8 cellular contexts compared by ENCODE assay signal in the genomic region with DNA sequence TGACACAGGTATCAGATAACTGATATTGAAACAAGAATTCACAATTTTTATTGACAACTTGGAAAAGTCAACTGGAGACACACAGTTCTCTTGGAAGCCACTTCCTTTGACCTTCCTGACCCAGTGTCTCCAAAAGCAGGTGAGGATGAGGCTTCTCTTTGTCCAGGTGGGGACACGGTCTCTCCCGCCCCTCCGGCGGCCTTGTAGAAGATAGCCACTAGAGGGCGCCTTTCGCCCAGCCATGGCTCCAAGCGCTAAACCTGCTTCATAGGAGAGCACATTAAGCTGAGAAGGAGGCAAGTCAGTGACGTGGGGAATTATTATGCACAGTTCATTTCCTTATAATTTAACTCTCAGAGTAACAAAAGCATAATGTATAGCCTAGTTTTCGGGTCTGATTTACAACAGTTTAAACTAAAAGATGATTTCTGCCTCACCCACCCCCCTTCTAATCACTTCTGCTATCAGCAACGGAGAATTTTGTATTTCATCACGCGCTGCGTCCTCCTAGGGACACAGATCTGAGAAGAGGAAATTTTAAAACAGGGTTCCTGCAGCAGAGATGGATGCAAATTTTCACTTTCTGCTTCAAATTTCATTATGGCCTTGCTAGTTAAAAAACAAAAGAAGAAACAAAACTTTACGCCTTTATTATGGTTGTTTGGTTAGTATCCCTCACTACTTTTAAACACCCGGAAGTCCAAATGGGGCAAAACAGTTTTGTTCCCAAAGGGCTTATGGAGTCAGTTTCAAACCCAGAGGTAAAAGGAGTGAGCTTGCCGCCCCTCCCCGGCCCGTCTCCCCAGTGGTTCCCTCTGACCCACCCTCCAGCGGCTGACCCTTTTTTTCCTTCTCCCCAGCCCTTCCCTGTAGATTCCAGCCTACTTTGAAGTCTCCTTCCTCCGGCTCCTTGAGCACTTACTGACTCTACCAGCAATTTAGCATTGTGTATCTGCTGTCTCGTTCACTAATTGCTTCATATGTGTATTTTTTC.
DNase-seq lines count a peak whose midpoint lies in the region; ATAC-seq, FAIRE-seq and TF ChIP-seq lines count a peak whose summit lies in the region.

No MANE protein-coding gene starts in this region.

- H3K27me3 ChIP-seq in breast epithelium = no peaks in the 10 kb centered on the region

- no peaks in the 10 kb centered on the region for H3K4me1 ChIP-seq in breast epithelium

- FAIRE-seq in A204.1 (lab: Jason Lieb, UNC) (peak; percentile 34), islet of Langerhans (lab: Jason Lieb, UNC) (peak; percentile 96)

- H3K27ac ChIP-seq in VCaP (peak overlapping the region; percentile 12; the same call in 1 of the 2 replicates), breast epithelium (peak overlapping the region; percentile 53 to 59)

- TF ChIP-seq CTCF in VCaP (conservative IDR thresholded peaks at IDR 0.05) (peak; percentile 90), breast epithelium (IDR thresholded peaks at IDR 0.05) (peak; percentile 69 to 90 (median 88))

- DNase-seq in NCI-H2081 (lab: John Stamatoyannopoulos, UW) (peak; percentile 80 to 87), breast epithelium (ENCODE audit: low spot score in 2 of 2) (peak; percentile 64 to 85)
- peak; percentile 66 to 83 (median 72) for DNase-seq in stimulated activated CD4-positive, alpha-beta T cell treated with anti-CD3 and anti-CD28 coated beads, Interleukin-12 subunit alpha, Interleukin-12 subunit beta, amount 100 ng/mL, for 48 hours (ENCODE audit: low read depth in 2 of 3, low spot score in 1 of 3)

- no peaks in the 10 kb centered on the region for H3K36me3 ChIP-seq in breast epithelium

- ATAC-seq in GM18517 (IDR thresholded peaks at IDR 0.05; ENCODE audit: unreplicated experiment) = peak; percentile 81
- peak; percentile 94 for ATAC-seq in HG03060 (IDR thresholded peaks at IDR 0.05; ENCODE audit: low read depth, unreplicated experiment)

- H3K4me3 ChIP-seq in breast epithelium = peak overlapping the region; percentile 33 to 60 (median 47)

- intact Hi-C loops in breast epithelium (cut with DNase I; ENCODE audit: low total_unique reads) = no loop called here

- TF ChIP-seq POLR2A in breast epithelium (IDR thresholded peaks at IDR 0.05) = no peak

- no peaks in the 10 kb centered on the region for H3K9me3 ChIP-seq in breast epithelium

Comparison
In these comparisons a context has a peak if more than half of its experiments do, and no peak if none do; other contexts are left out.
1. Peak in every context shown above with its lines: DNase-seq, ATAC-seq, H3K4me3 ChIP-seq and H3K27ac ChIP-seq.